13 cellular contexts compared by ENCODE assay signal in the genomic region with DNA sequence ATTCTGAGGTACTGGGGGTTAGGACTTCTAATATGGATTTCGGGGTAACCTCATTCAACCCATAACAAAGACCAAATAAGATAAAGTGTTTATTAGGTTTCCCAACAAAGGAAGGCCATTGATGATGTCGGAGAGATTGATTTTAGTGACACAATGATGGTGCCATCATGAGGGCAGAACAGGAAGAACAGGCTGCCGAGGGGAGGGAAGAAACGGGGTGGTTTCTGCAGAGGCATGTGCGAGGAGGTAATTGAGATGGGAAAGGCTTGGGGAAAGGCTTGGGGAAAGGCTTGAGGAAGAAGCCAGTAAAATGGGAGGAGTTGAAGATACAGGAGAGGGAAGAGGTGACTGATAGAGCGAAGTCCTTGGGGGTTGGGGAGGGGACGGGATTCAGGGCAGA. TPM values are rescaled to one million over a fixed set of nuclear protein-coding genes. Genes with fewer than 3 reads are reported as not detected.
DNase-seq lines count a peak whose midpoint lies in the region; ATAC-seq and TF ChIP-seq lines count a peak whose summit lies in the region.
"Had no signal": no experiment of that assay in that cellular context is flagged by ENCODE, and none has a peak within 500 bp of the region (broad histone marks: within the 10 kb centered on the region; RNA-seq: fewer than 3 reads in every experiment).

No MANE protein-coding gene starts in this region.

- H3K27ac Mint-ChIP-seq in Calu3 (ENCODE audit: unreplicated experiment), result no peak overlapping the region
- H3K27ac Mint-ChIP-seq: activated naive CD4-positive, alpha-beta T cell treated with anti-CD3 and anti-CD28 coated beads, Interleukin-2, amount 50 U/mL, for 24 hours had no signal

- intact Hi-C loops in Panc1 (cut with micrococcal nuclease; ENCODE audit: unreplicated experiment) (no loop called here), Calu3 (cut with micrococcal nuclease; ENCODE audit: unreplicated experiment) (no loop called here)

- H3K4me1 ChIP-seq in Panc1 (ENCODE audit: control insufficient read depth, insufficient read depth, low read length), result no peaks in the 10 kb centered on the region

- POLR2A ChIA-PET in Panc1 (lab: Charles Lee), result no interaction called here

- H3K36me3 ChIP-seq in H7 (replicated peaks; ENCODE audit: control insufficient read depth, insufficient read depth, low read length) (no peaks in the 10 kb centered on the region), Panc1 (ENCODE audit: control insufficient read depth, insufficient read depth, low read length) (no peaks in the 10 kb centered on the region)

- in situ Hi-C loops in Panc1 (cut with HindIII; ENCODE audit: low pct_unique_long_range_greater_than_20kb, low sequenced_read_pairs), result no loop called here

- CTCF ChIA-PET in Panc1 (lab: Charles Lee) (no interaction called here), Calu3 (lab: Charles Lee) (no interaction called here)

- BruUV-seq in Panc1 (replicated peaks; lab: Mats Ljungman, UMichigan) (no TSS peak), Calu3 (replicated peaks; lab: Mats Ljungman, UMichigan) (no TSS peak)

- TF ChIP-seq CTCF in AG09309 (IDR thresholded peaks at IDR 0.05; ENCODE audit: control insufficient read depth, insufficient read depth, low read depth, low read length, missing control alignments) (peak; percentile 17), Panc1 (IDR thresholded peaks at IDR 0.05) (peak; percentile 27; the same call in 1 of the 2 replicates), Calu3 (IDR thresholded peaks at IDR 0.05; ENCODE audit: unreplicated experiment) (no peak)

- no peaks in the 10 kb centered on the region for H3K4me1 Mint-ChIP-seq in Calu3 (ENCODE audit: low read depth, unreplicated experiment)

- H3K27me3 ChIP-seq in H7 (ENCODE audit: control insufficient read depth, insufficient read depth, low read length) (peaks cover 17% of the 10 kb centered on the region), Panc1 (ENCODE audit: control insufficient read depth, insufficient read depth, low read length) (no peaks in the 10 kb centered on the region)

- no peaks in the 10 kb centered on the region for H3K9me3 ChIP-seq in Panc1 (ENCODE audit: control insufficient read depth, insufficient read depth, low read depth, low read length)

- H3K27ac ChIP-seq in Panc1 (ENCODE audit: low read length), result no peak overlapping the region

- no peaks in the 10 kb centered on the region for H3K36me3 Mint-ChIP-seq in Calu3 (ENCODE audit: insufficient read depth, unreplicated experiment)

- no peak for DNase-seq in AG09309 (ENCODE audit: low read depth)
- DNase-seq in H7, result peak; percentile 64
- no peak for DNase-seq in Panc1 (ENCODE audit: low read depth, low spot score)
- DNase-seq in amniotic stem cell (lab: John Stamatoyannopoulos, UW), result no peak
- no peak for DNase-seq in Calu3
- DNase-seq: activated CD8-positive, alpha-beta memory T cell treated with anti-CD3 and anti-CD28 coated beads for 24 hours; NCI-H526 treated with DMSO at 0.1 percent for 48 hours; retina; T-helper 1 cell had no signal

- no peak overlapping the region for H3K4me3 ChIP-seq in AG09309 (ENCODE audit: control insufficient read depth, low read depth, low read length)
- no peak overlapping the region for H3K4me3 ChIP-seq in H7 (ENCODE audit: insufficient read depth, low read depth, low read length)
- no peak overlapping the region for H3K4me3 ChIP-seq in Panc1 (ENCODE audit: low read depth in 2 of 2, low read length in 2 of 2)

- H3K9me3 Mint-ChIP-seq in Calu3 (ENCODE audit: low read depth, unreplicated experiment), result no peaks in the 10 kb centered on the region
- H3K9me3 Mint-ChIP-seq: activated naive CD4-positive, alpha-beta T cell treated with anti-CD3 and anti-CD28 coated beads, Interleukin-2, amount 50 U/mL, for 24 hours had no signal

- H3K27me3 Mint-ChIP-seq in Calu3 (ENCODE audit: unreplicated experiment), result no peaks in the 10 kb centered on the region
- H3K27me3 Mint-ChIP-seq: activated naive CD4-positive, alpha-beta T cell treated with anti-CD3 and anti-CD28 coated beads, Interleukin-2, amount 50 U/mL, for 24 hours had no signal

- ATAC-seq in Panc1 (no peak), esophagus mucosa (peak; percentile 55), HG02870 (IDR thresholded peaks at IDR 0.05; ENCODE audit: unreplicated experiment) (no peak), GM19328 (IDR thresholded peaks at IDR 0.05; ENCODE audit: unreplicated experiment) (no peak)

- no peak overlapping the region for H3K4me3 Mint-ChIP-seq in Calu3 (ENCODE audit: low read depth, unreplicated experiment)
- H3K4me3 Mint-ChIP-seq: activated naive CD4-positive, alpha-beta T cell treated with anti-CD3 and anti-CD28 coated beads, Interleukin-2, amount 50 U/mL, for 24 hours had no signal

RNA-seq across cellular contexts. Expression of a gene that starts 6.2 kb away (rescaled TPM):
- 0.62 and 0.78 TPM in 2 replicates for total RNA-seq in H7 (2014; rRNA removed; shearing (Covaris generic))
- total RNA-seq in Panc1 (2021; ENCODE audit: unreplicated experiment) (2.6 TPM), esophagus mucosa (15.4 TPM), Calu3 (2022) (5.1 and 5.2 TPM in 2 replicates)
- 0.73 TPM for polyA plus RNA-seq in Panc1 (2012; ENCODE audit: insufficient read length)

RNA-seq across cellular contexts. Expression of a gene that starts 43.9 kb away (rescaled TPM):
- total RNA-seq in H7 (2014; rRNA removed; shearing (Covaris generic)), result 15.9 and 17.1 TPM in 2 replicates
- total RNA-seq in Panc1 (2021; ENCODE audit: unreplicated experiment) (28.1 TPM), esophagus mucosa (16.7 TPM), Calu3 (2022) (15.5 and 16.3 TPM in 2 replicates)
- polyA plus RNA-seq in Panc1 (2012; ENCODE audit: insufficient read length), result 16.7 TPM
